12 cellular contexts compared by ENCODE assay signal in the genomic region with DNA sequence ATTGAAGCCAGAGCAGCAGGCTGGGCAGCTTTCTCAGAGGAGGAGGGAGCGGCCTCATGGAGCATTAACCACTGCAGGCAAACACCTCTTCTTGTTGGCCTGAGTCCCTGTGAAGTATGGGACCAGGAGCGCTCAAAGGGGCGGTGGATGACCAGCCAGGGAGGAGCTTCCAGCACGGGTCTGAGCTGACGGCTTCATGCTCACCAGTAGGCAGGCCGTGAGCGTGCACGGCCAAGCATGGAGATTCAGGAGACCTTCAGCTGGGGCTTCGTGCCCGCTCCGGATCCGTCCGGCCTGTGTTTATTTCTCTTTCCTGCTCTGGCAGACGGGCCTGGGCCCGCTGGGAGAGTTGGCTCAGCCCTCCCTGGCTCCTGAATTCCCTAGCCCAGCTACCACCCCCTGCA.
DNase-seq lines count a peak whose midpoint lies in the region; ATAC-seq and TF ChIP-seq lines count a peak whose summit lies in the region.
"Had no signal": no experiment of that assay in that cellular context is flagged by ENCODE, and none has a peak within 500 bp of the region (broad histone marks: within the 10 kb centered on the region; RNA-seq: fewer than 3 reads in every experiment).

No MANE protein-coding gene starts in this region.

- H3K9me3 Mint-ChIP-seq in glutamatergic neuron (ENCODE audit: unreplicated experiment), result no peaks in the 10 kb centered on the region
- H3K9me3 Mint-ChIP-seq: activated B cell treated with CpG ODN at 0.5 μM for 24 hours; activated T-cell treated with anti-CD3 and anti-CD28 coated beads, Interleukin-2, amount 50 U/mL, for 24 hours had no signal

- no CpG with 5 or more reads among the region's 15 CpGs for WGBS in neuronal stem cell (ENCODE audit: extremely low coverage in 2 of 2, insufficient read length in 2 of 2, insufficient replicate concordance in 1 of 2), 2 donors

- peaks cover 0 to 1% of the 10 kb centered on the region in 2 donors for H3K4me1 ChIP-seq in neuronal stem cell (ENCODE audit: control insufficient read depth in 2 of 2, insufficient read depth in 1 of 2, low read depth in 1 of 2, low read length in 2 of 2)
- H3K4me1 ChIP-seq: testis had no signal

- H3K23ac ChIP-seq in neuronal stem cell (ENCODE audit: low read depth, low read length, poor library complexity), result no peak overlapping the region

- no peak overlapping the region for H3K9ac ChIP-seq in neuronal stem cell (ENCODE audit: low read depth, low read length, poor library complexity)

- H4K8ac ChIP-seq in neuronal stem cell (ENCODE audit: low read depth, low read length), result no peak overlapping the region

- H2AK5ac ChIP-seq in neuronal stem cell (ENCODE audit: low read depth, low read length), result no peak overlapping the region

- no peak overlapping the region for H2AFZ ChIP-seq in neuronal stem cell (ENCODE audit: low read length)

- TF ChIP-seq CTCF in glutamatergic neuron (IDR thresholded peaks at IDR 0.05; ENCODE audit: partially characterized antibody, unreplicated experiment), result no peak

- H3K27me3 Mint-ChIP-seq in glutamatergic neuron (ENCODE audit: unreplicated experiment), result no peaks in the 10 kb centered on the region

- H3K4ac ChIP-seq in neuronal stem cell (ENCODE audit: low read length), result no peak overlapping the region

- no peak overlapping the region for H2BK12ac ChIP-seq in neuronal stem cell (ENCODE audit: low read length)

- H2BK5ac ChIP-seq in neuronal stem cell (ENCODE audit: low read length), result no peak overlapping the region

- H3K4me2 ChIP-seq in neuronal stem cell (ENCODE audit: insufficient read depth, low read length, poor library complexity, severe bottlenecking), result no peak overlapping the region

- H3K27me3 ChIP-seq in neuronal stem cell (ENCODE audit: control insufficient read depth in 3 of 3, insufficient read depth in 3 of 3, low read depth in 1 of 3, low read length in 3 of 3), result no peaks in the 10 kb centered on the region
- H3K27me3 ChIP-seq: testis had no signal

- no peak overlapping the region for H3K4me3 ChIP-seq in neuronal stem cell (ENCODE audit: low read length in 2 of 2)
- H3K4me3 ChIP-seq: testis had no signal

- no peak overlapping the region for H4K91ac ChIP-seq in neuronal stem cell (ENCODE audit: low read depth, low read length, poor library complexity)

- no peak for TF ChIP-seq POLR2A in GM18505 (IDR thresholded peaks at IDR 0.05; ENCODE audit: borderline replicate concordance, extremely low read depth, insufficient read depth, insufficient read length)

- H3K18ac ChIP-seq in neuronal stem cell (ENCODE audit: low read length), result peak overlapping the region; percentile 44

- no peaks in the 10 kb centered on the region for H3K36me3 ChIP-seq in neuronal stem cell (replicated peaks in 1 of 2; ENCODE audit: control insufficient read depth in 2 of 2, insufficient read depth in 2 of 2, low read length in 2 of 2)

- no peaks in the 10 kb centered on the region for H3K9me3 ChIP-seq in neuronal stem cell (replicated peaks in 1 of 2; ENCODE audit: control insufficient read depth in 2 of 2, insufficient read depth in 1 of 2, low read depth in 1 of 2, low read length in 2 of 2)
- H3K9me3 ChIP-seq: testis had no signal

- peak; percentile 71 for DNase-seq in cardiac septum (ENCODE audit: low spot score)
- no peak for DNase-seq in Right ventricle myocardium inferior (ENCODE audit: missing footprints)
- no peak for DNase-seq in left cardiac atrium
- DNase-seq in neuronal stem cell (ENCODE audit: low spot score), result no peak
- DNase-seq in glutamatergic neuron, result no peak
- no peak for DNase-seq in left lobe of liver (ENCODE audit: low spot score)
- DNase-seq: activated B cell treated with CpG ODN at 0.5 μM for 24 hours; activated T-cell treated with anti-CD3 and anti-CD28 coated beads, Interleukin-2, amount 50 U/mL, for 24 hours; effector CD4-positive, alpha-beta T cell; testis had no signal

- H3K4me1 Mint-ChIP-seq in glutamatergic neuron (ENCODE audit: low read depth, unreplicated experiment), result no peaks in the 10 kb centered on the region
- H3K4me1 Mint-ChIP-seq: activated B cell treated with CpG ODN at 0.5 μM for 24 hours had no signal

- no peaks in the 10 kb centered on the region for H3K36me3 Mint-ChIP-seq in glutamatergic neuron (ENCODE audit: unreplicated experiment)

- no peak overlapping the region for H2BK120ac ChIP-seq in neuronal stem cell (ENCODE audit: low read depth, low read length)

- H3K27ac ChIP-seq in neuronal stem cell (replicated peaks; ENCODE audit: low read length), result no peak overlapping the region
- H3K27ac ChIP-seq: testis had no signal

- ATAC-seq in Right ventricle myocardium inferior, result no peak
- ATAC-seq in left cardiac atrium, result peak; percentile 59 to 71
- ATAC-seq in GM18505 (IDR thresholded peaks at IDR 0.05; ENCODE audit: unreplicated experiment), result no peak
- ATAC-seq in GM19035 (IDR thresholded peaks at IDR 0.05; ENCODE audit: unreplicated experiment), result no peak
- no peak for ATAC-seq in left lobe of liver

- no peak overlapping the region for H3K4me3 Mint-ChIP-seq in glutamatergic neuron (ENCODE audit: unreplicated experiment)
- H3K4me3 Mint-ChIP-seq: activated B cell treated with CpG ODN at 0.5 μM for 24 hours; activated T-cell treated with anti-CD3 and anti-CD28 coated beads, Interleukin-2, amount 50 U/mL, for 24 hours had no signal

- intact Hi-C loops in cardiac septum (cut with DNase I) (no loop called here), Right ventricle myocardium inferior (cut with DNase I) (no loop called here), left cardiac atrium (cut with DNase I) (no loop called here)

- H2BK15ac ChIP-seq in neuronal stem cell (ENCODE audit: low read length), result peak overlapping the region; percentile 62

- H3K14ac ChIP-seq in neuronal stem cell (ENCODE audit: low read length), result peak overlapping the region; percentile 51

- H3K27ac Mint-ChIP-seq in glutamatergic neuron (ENCODE audit: unreplicated experiment), result no peak overlapping the region
- H3K27ac Mint-ChIP-seq: activated B cell treated with CpG ODN at 0.5 μM for 24 hours; activated T-cell treated with anti-CD3 and anti-CD28 coated beads, Interleukin-2, amount 50 U/mL, for 24 hours had no signal

- no peaks in the 10 kb centered on the region for H3K79me1 ChIP-seq in neuronal stem cell (ENCODE audit: low read depth, low read length)

Comparison
In these comparisons a context has a peak if more than half of its experiments do, and no peak if none do; other contexts are left out.
1. ATAC-seq: peak in left cardiac atrium (2 of 2); none in Right ventricle myocardium inferior (single experiment), GM18505 (single experiment), GM19035 (single experiment) and left lobe of liver (single experiment).